25 cellular contexts compared by ENCODE assay signal in the genomic region with DNA sequence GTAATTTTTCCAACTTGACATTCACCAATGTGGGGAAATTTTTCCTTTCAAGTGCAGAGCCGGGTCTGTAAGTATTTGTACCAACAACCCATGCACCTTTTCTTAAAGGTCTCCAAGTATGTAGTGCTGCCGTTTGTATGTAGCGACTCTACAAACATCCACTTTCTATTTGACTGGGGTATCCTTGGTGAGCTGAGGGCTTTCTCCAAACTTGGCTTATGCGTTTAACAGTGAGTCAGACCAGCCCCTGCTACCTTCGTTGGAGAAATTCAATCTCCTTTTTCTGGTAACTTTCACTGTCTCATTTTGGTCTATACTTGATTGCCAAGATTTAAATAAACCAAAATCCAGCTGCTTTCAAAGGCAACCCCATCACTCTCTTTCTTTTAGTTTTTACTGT.
"Had no signal": no experiment of that assay in that cellular context is flagged by ENCODE, and none has a peak within 500 bp of the region (broad histone marks: within the 10 kb centered on the region; RNA-seq: fewer than 3 reads in every experiment).

No MANE protein-coding gene starts in this region.

- H3K36me3 ChIP-seq: ovary had no signal

- H3K4me3 ChIP-seq: ascending aorta, coronary artery, dorsolateral prefrontal cortex, left lung, lower lobe of right lung, mucosa of descending colon, ovary, right lobe of liver, stomach, suprapubic skin, tibial nerve had no signal

- H3K4me1 Mint-ChIP-seq: activated naive CD4-positive, alpha-beta T cell treated with anti-CD3 and anti-CD28 coated beads, Interleukin-2, amount 10 ng/mL, durations not matched to agents 7 days and 5 days; activated naive CD8-positive, alpha-beta T cell treated with anti-CD3 and anti-CD28 coated beads, Interleukin-2, amount 10 ng/mL, durations not matched to agents 7 days and 5 days; nephron progenitor cell; stimulated activated memory B cell treated with anti-CD40 and anti-IgM and Interleukin-4, amounts not matched to agents 10 μg/mL and 1 μg/mL and 100 μg/mL, for 72 hours had no signal

- ATAC-seq: left lung; lower lobe of right lung; mucosa of descending colon; right lobe of liver; stimulated activated memory B cell treated with anti-CD40 and anti-IgM and Interleukin-4, amounts not matched to agents 10 μg/mL and 1 μg/mL and 100 μg/mL, for 72 hours had no signal

- H3K27ac ChIP-seq: ascending aorta, brain microvascular endothelial cell, coronary artery, dorsolateral prefrontal cortex, left lung, lower lobe of right lung, neutrophil, ovary, right lobe of liver, stomach, suprapubic skin, tibial nerve had no signal

- H3K27me3 ChIP-seq: ascending aorta, brain microvascular endothelial cell, dorsolateral prefrontal cortex, left lung, neutrophil, ovary, right lobe of liver, stomach, suprapubic skin, tibial nerve had no signal

- FAIRE-seq: frontal cortex had no signal

- H3K9me3 ChIP-seq: left lung, lower lobe of right lung, mucosa of descending colon, neutrophil, ovary, right lobe of liver, suprapubic skin had no signal

- H3K4me3 Mint-ChIP-seq: activated naive CD4-positive, alpha-beta T cell treated with anti-CD3 and anti-CD28 coated beads, Interleukin-2, amount 10 ng/mL, durations not matched to agents 7 days and 5 days; activated naive CD8-positive, alpha-beta T cell treated with anti-CD3 and anti-CD28 coated beads, Interleukin-2, amount 10 ng/mL, durations not matched to agents 7 days and 5 days; nephron progenitor cell; stimulated activated memory B cell treated with anti-CD40 and anti-IgM and Interleukin-4, amounts not matched to agents 10 μg/mL and 1 μg/mL and 100 μg/mL, for 72 hours had no signal

- H3K27me3 Mint-ChIP-seq: activated naive CD4-positive, alpha-beta T cell treated with anti-CD3 and anti-CD28 coated beads, Interleukin-2, amount 10 ng/mL, durations not matched to agents 7 days and 5 days; progenitor cell of endocrine pancreas; stimulated activated memory B cell treated with anti-CD40 and anti-IgM and Interleukin-4, amounts not matched to agents 10 μg/mL and 1 μg/mL and 100 μg/mL, for 72 hours had no signal

- DNase-seq: activated CD4-positive, alpha-beta T cell treated with anti-CD3 and anti-CD28 coated beads for 4 hours; activated CD4-positive, alpha-beta T cell treated with anti-CD3 and anti-CD28 coated beads, Interleukin-2, amount 50 U/mL, for 48 hours; activated CD4-positive, CD25-positive, alpha-beta regulatory T cell; activated gamma-delta T cell; activated naive CD4-positive, alpha-beta T cell treated with anti-CD3 and anti-CD28 coated beads, Interleukin-2, amount 10 ng/mL, durations not matched to agents 7 days and 5 days; activated naive CD8-positive, alpha-beta T cell treated with anti-CD3 and anti-CD28 coated beads, Interleukin-2, amount 10 ng/mL, durations not matched to agents 7 days and 5 days; brain microvascular endothelial cell; dorsolateral prefrontal cortex; effector memory CD4-positive, alpha-beta T cell; left lung; lower lobe of right lung; mucosa of descending colon; nephron progenitor cell; ovary; right lobe of liver; stimulated activated CD4-positive, alpha-beta T cell treated with anti-CD3 and anti-CD28 coated beads, Interleukin-4, amount 100 ng/mL, for 24 hours; stomach had no signal

- H3K27ac Mint-ChIP-seq: activated naive CD4-positive, alpha-beta T cell treated with anti-CD3 and anti-CD28 coated beads, Interleukin-2, amount 10 ng/mL, durations not matched to agents 7 days and 5 days; activated naive CD8-positive, alpha-beta T cell treated with anti-CD3 and anti-CD28 coated beads, Interleukin-2, amount 10 ng/mL, durations not matched to agents 7 days and 5 days; progenitor cell of endocrine pancreas; stimulated activated memory B cell treated with anti-CD40 and anti-IgM and Interleukin-4, amounts not matched to agents 10 μg/mL and 1 μg/mL and 100 μg/mL, for 72 hours had no signal

- H3K4me1 ChIP-seq: ascending aorta, left lung, lower lobe of right lung, right lobe of liver, suprapubic skin, tibial nerve had no signal
